Comparison of ENCODE assay signal across 8 cellular contexts in the genomic region with DNA sequence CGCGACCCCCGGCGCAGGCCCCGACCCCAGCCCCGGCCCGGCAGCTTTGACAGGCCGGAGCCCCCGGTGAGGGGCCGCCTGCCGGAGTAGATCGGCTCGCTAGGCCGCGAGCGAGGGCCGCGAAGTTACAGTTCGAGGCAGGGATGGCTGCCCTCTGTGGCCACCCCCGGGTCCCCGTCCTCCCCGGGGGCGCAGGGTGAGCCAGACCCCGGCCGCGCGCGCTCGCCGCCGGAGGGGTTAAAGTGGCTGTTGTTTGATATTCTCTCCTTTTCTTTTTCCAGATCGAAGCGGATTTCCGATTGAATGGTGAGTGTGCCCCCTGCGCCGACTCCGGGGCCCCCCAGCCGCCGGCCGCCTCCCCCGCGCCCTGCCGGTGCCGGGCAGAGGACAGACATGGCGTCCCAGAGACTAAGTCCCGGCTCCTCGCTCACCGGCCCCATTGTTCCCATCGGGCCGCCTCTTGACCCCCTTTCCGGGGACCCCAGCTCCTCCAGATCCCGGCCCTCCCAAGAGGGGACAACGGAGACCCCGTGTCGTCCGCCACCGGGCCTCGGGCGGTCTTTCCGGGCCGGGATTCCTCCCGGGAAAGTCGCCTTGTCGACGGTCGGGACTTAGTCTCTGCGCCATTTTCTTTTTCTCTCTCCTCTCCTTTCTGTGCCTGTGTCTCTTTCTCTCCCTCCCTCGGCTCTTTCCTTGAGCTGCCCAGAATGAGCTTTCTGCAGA. TPM values are rescaled to one million over a fixed set of nuclear protein-coding genes. Genes with fewer than 3 reads are reported as not detected.
DNase-seq lines count a peak whose midpoint lies in the region; ATAC-seq and TF ChIP-seq lines count a peak whose summit lies in the region.

No MANE protein-coding gene starts in this region.

- no peak for TF ChIP-seq CTCF in osteocyte (IDR thresholded peaks at IDR 0.05)

- DNase-seq in NCI-H510A treated with DMSO at 0.1 percent for 48 hours (lab: John Stamatoyannopoulos, UW) (peak; percentile 24), NCI-H510A (lab: John Stamatoyannopoulos, UW) (no peak), NCI-H526 treated with DMSO at 0.1 percent for 48 hours (lab: John Stamatoyannopoulos, UW) (peak; percentile 10), germinal center (ENCODE audit: low spot score) (peak; percentile 62), osteocyte (ENCODE audit: extremely low spot score, unreplicated experiment) (no peak), SKM-1 (lab: John Stamatoyannopoulos, UW; ENCODE audit: unreplicated experiment) (no peak)
- DNase-seq in activated effector memory CD4-positive, alpha-beta T cell treated with anti-CD3 and anti-CD28 coated beads, Interleukin-2, amount 50 U/mL, for 16 hours, result peak; percentile 75

- peak overlapping the region; percentile 83 for H3K4me3 Mint-ChIP-seq in osteocyte (ENCODE audit: unreplicated experiment)

- no peaks in the 10 kb centered on the region for H3K27me3 Mint-ChIP-seq in osteocyte (ENCODE audit: unreplicated experiment)

- peaks cover 8% of the 10 kb centered on the region for H3K36me3 Mint-ChIP-seq in osteocyte (ENCODE audit: unreplicated experiment)

- H3K9me3 Mint-ChIP-seq in osteocyte (ENCODE audit: unreplicated experiment), result no peaks in the 10 kb centered on the region

- H3K27ac Mint-ChIP-seq in osteocyte (ENCODE audit: unreplicated experiment), result peak overlapping the region; percentile 98

- peak; percentile 2 for ATAC-seq in HG02870 (IDR thresholded peaks at IDR 0.05; ENCODE audit: unreplicated experiment)

- H3K4me1 Mint-ChIP-seq in osteocyte (ENCODE audit: unreplicated experiment), result peaks cover 49% of the 10 kb centered on the region

RNA-seq across cellular contexts. Expression of gene TOP1, which starts 0.7 kb away (rescaled TPM):
- 50.2 and 51.1 TPM in 2 replicates for total RNA-seq in osteocyte

Comparison
In these comparisons a context has a peak if more than half of its experiments do, and no peak if none do; other contexts are left out.
1. DNase-seq: peak in NCI-H510A treated with DMSO at 0.1 percent for 48 hours (single experiment), NCI-H526 treated with DMSO at 0.1 percent for 48 hours (single experiment), activated effector memory CD4-positive, alpha-beta T cell treated with anti-CD3 and anti-CD28 coated beads, Interleukin-2, amount 50 U/mL, for 16 hours (single experiment) and germinal center (single experiment); none in NCI-H510A (single experiment), osteocyte (single experiment) and SKM-1 (single experiment).